34 cellular contexts compared by ENCODE assay signal in genomic region chr3:136626448-136626847, GRCh38.
A peak's percentile ranks its signal among the peaks of the same experiment; 100 is the strongest.
DNase-seq lines count a peak whose midpoint lies in the region; ATAC-seq and TF ChIP-seq lines count a peak whose summit lies in the region.
"Had no signal": no experiment of that assay in that cellular context is flagged by ENCODE, and none has a peak within 500 bp of the region (broad histone marks: within the 10 kb centered on the region; RNA-seq: fewer than 3 reads in every experiment).

No MANE protein-coding gene starts in this region.

- no peaks in the 10 kb centered on the region for H3K27me3 Mint-ChIP-seq in Calu3 (ENCODE audit: unreplicated experiment)
- no peaks in the 10 kb centered on the region for H3K27me3 Mint-ChIP-seq in naive thymus-derived CD4-positive, alpha-beta T cell
- no peaks in the 10 kb centered on the region for H3K27me3 Mint-ChIP-seq in stimulated activated naive B cell treated with anti-CD40 and anti-IgM and Interleukin-4, amounts not matched to agents 10 μg/mL and 1 μg/mL and 100 μg/mL, for 72 hours
- H3K27me3 Mint-ChIP-seq: activated CD4-positive, alpha-beta T cell treated with anti-CD3 and anti-CD28 coated beads for 36 hours; activated naive CD8-positive, alpha-beta T cell treated with anti-CD3 and anti-CD28 coated beads, Interleukin-2, amount 10 ng/mL, durations not matched to agents 7 days and 5 days; CD4-positive, alpha-beta T cell; central memory CD8-positive, alpha-beta T cell; naive thymus-derived CD8-positive, alpha-beta T cell had no signal

- no peaks in the 10 kb centered on the region for H3K4me1 ChIP-seq in colonic mucosa
- H3K4me1 ChIP-seq in naive thymus-derived CD4-positive, alpha-beta T cell (ENCODE audit: control insufficient read depth in 2 of 2, insufficient read depth in 2 of 2, low read length in 2 of 2): no peaks in the 10 kb centered on the region
- H3K4me1 ChIP-seq in smooth muscle cell (ENCODE audit: low read depth): no peaks in the 10 kb centered on the region

- H3K27ac Mint-ChIP-seq in Calu3 (ENCODE audit: unreplicated experiment): peak overlapping the region; percentile 66
- no peak overlapping the region for H3K27ac Mint-ChIP-seq in naive thymus-derived CD4-positive, alpha-beta T cell
- no peak overlapping the region for H3K27ac Mint-ChIP-seq in stimulated activated naive B cell treated with anti-CD40 and anti-IgM and Interleukin-4, amounts not matched to agents 10 μg/mL and 1 μg/mL and 100 μg/mL, for 72 hours
- H3K27ac Mint-ChIP-seq: activated CD4-positive, alpha-beta T cell treated with anti-CD3 and anti-CD28 coated beads for 36 hours; activated naive CD8-positive, alpha-beta T cell treated with anti-CD3 and anti-CD28 coated beads, Interleukin-2, amount 10 ng/mL, durations not matched to agents 7 days and 5 days; CD4-positive, alpha-beta T cell; naive thymus-derived CD8-positive, alpha-beta T cell had no signal

- peaks cover 20% of the 10 kb centered on the region for H3K36me3 Mint-ChIP-seq in Calu3 (ENCODE audit: insufficient read depth, unreplicated experiment)
- peaks cover 8 to 61% (median 43%) of the 10 kb centered on the region in 5 donors for H3K36me3 Mint-ChIP-seq in naive thymus-derived CD4-positive, alpha-beta T cell
- H3K36me3 Mint-ChIP-seq in stimulated activated naive B cell treated with anti-CD40 and anti-IgM and Interleukin-4, amounts not matched to agents 10 μg/mL and 1 μg/mL and 100 μg/mL, for 72 hours: peaks cover 24 to 48% of the 10 kb centered on the region in 2 donors

- no peak for DNase-seq in Calu3
- peak; percentile 13 for DNase-seq in NCI-H526 treated with DMSO at 0.1 percent for 48 hours (lab: John Stamatoyannopoulos, UW)
- no peak for DNase-seq in colonic mucosa
- DNase-seq in naive thymus-derived CD4-positive, alpha-beta T cell: no peak
- DNase-seq in smooth muscle cell (lab: John Stamatoyannopoulos, UW; ENCODE audit: unreplicated experiment): no peak
- no peak for DNase-seq in stimulated activated naive B cell treated with anti-CD40 and anti-IgM and Interleukin-4, amounts not matched to agents 10 μg/mL and 1 μg/mL and 100 μg/mL, for 72 hours
- no peak for DNase-seq in Right ventricle myocardium superior
- DNase-seq: activated CD4-positive, alpha-beta T cell treated with anti-CD3 and anti-CD28 coated beads for 36 hours; activated effector memory CD4-positive, alpha-beta T cell treated with anti-CD3 and anti-CD28 coated beads, Interleukin-2, amount 50 U/mL, for 16 hours; activated naive CD8-positive, alpha-beta T cell treated with anti-CD3 and anti-CD28 coated beads, Interleukin-2, amount 10 ng/mL, durations not matched to agents 7 days and 5 days; CD4-positive, alpha-beta T cell; DMS 273 treated with DMSO at 0.1 percent for 48 hours; heart right ventricle; Karpas-422; naive thymus-derived CD8-positive, alpha-beta T cell; NCI-H1105; NCI-H2029; NCI-H345; NCI-H82; ovary; Peyer's patch; right cardiac atrium; stimulated activated CD4-positive, alpha-beta T cell treated with anti-CD3 and anti-CD28 coated beads, Interleukin-12 subunit alpha, Interleukin-12 subunit beta, amount 100 ng/mL, for 4 hours; stimulated activated CD4-positive, alpha-beta T cell treated with anti-CD3 and anti-CD28 coated beads, Interleukin-4, amount 100 ng/mL, for 24 hours; stimulated activated naive CD4-positive, alpha-beta T cell treated with Interleukin-2 at 50 U/mL for 16 hours; T-helper 1 cell had no signal

- H3K4me2 ChIP-seq in smooth muscle cell: no peak overlapping the region

- H2AFZ ChIP-seq in smooth muscle cell (ENCODE audit: low read depth): no peak overlapping the region

- H3K4me1 Mint-ChIP-seq in Calu3 (ENCODE audit: low read depth, unreplicated experiment): peaks cover 74% of the 10 kb centered on the region
- peaks cover 2 to 44% (median 26%) of the 10 kb centered on the region in 7 donors for H3K4me1 Mint-ChIP-seq in naive thymus-derived CD4-positive, alpha-beta T cell
- peaks cover 15 to 36% of the 10 kb centered on the region in 2 donors for H3K4me1 Mint-ChIP-seq in stimulated activated naive B cell treated with anti-CD40 and anti-IgM and Interleukin-4, amounts not matched to agents 10 μg/mL and 1 μg/mL and 100 μg/mL, for 72 hours

- POLR2A ChIA-PET in naive thymus-derived CD4-positive, alpha-beta T cell (lab: Charles Lee): no interaction called here

- 94% methylated on average over 2 of the region's 2 CpGs for WGBS in smooth muscle cell (ENCODE audit: low lambda C conversion rate)

- H3K27ac ChIP-seq in colonic mucosa (peak overlapping the region; percentile 29), smooth muscle cell (ENCODE audit: low read depth) (no peak overlapping the region)
- H3K27ac ChIP-seq in naive thymus-derived CD4-positive, alpha-beta T cell (ENCODE audit: low read depth, low read length): no peak overlapping the region
- H3K27ac ChIP-seq: epithelial cell of prostate, foreskin keratinocyte, heart right ventricle, ovary, SJSA1, thoracic aorta, vagina had no signal

- H3K27me3 ChIP-seq in colonic mucosa (no peaks in the 10 kb centered on the region), smooth muscle cell (ENCODE audit: low read depth) (no peaks in the 10 kb centered on the region)
- no peaks in the 10 kb centered on the region for H3K27me3 ChIP-seq in naive thymus-derived CD4-positive, alpha-beta T cell (ENCODE audit: control insufficient read depth in 2 of 2, insufficient read depth in 2 of 2, low read length in 2 of 2)
- H3K27me3 ChIP-seq: foreskin keratinocyte, heart right ventricle, ovary, Peyer's patch, SJSA1, vagina had no signal

- H3K4me3 Mint-ChIP-seq in Calu3 (ENCODE audit: low read depth, unreplicated experiment): peak overlapping the region; percentile 22
- H3K4me3 Mint-ChIP-seq in naive thymus-derived CD4-positive, alpha-beta T cell: no peak overlapping the region
- no peak overlapping the region for H3K4me3 Mint-ChIP-seq in stimulated activated naive B cell treated with anti-CD40 and anti-IgM and Interleukin-4, amounts not matched to agents 10 μg/mL and 1 μg/mL and 100 μg/mL, for 72 hours
- H3K4me3 Mint-ChIP-seq: activated CD4-positive, alpha-beta T cell treated with anti-CD3 and anti-CD28 coated beads for 36 hours; activated naive CD8-positive, alpha-beta T cell treated with anti-CD3 and anti-CD28 coated beads, Interleukin-2, amount 10 ng/mL, durations not matched to agents 7 days and 5 days; CD4-positive, alpha-beta T cell; central memory CD8-positive, alpha-beta T cell; naive thymus-derived CD8-positive, alpha-beta T cell had no signal

- TF ChIP-seq CTCF in Calu3 (IDR thresholded peaks at IDR 0.05; ENCODE audit: unreplicated experiment): no peak
- no peak for TF ChIP-seq CTCF in colonic mucosa (IDR thresholded peaks at IDR 0.05)
- no peak for TF ChIP-seq CTCF in smooth muscle cell (IDR thresholded peaks at IDR 0.05; ENCODE audit: borderline replicate concordance, insufficient read depth, poor library complexity, severe bottlenecking)

- H3K36me3 ChIP-seq in colonic mucosa: no peaks in the 10 kb centered on the region
- H3K36me3 ChIP-seq in naive thymus-derived CD4-positive, alpha-beta T cell (ENCODE audit: control insufficient read depth in 2 of 3, insufficient read depth in 3 of 3, low read length in 3 of 3): peaks cover 0 to 19% (median 0%) of the 10 kb centered on the region in 3 experiments
- peaks cover 3% of the 10 kb centered on the region for H3K36me3 ChIP-seq in smooth muscle cell (ENCODE audit: low read depth)
- H3K36me3 ChIP-seq: ovary, Peyer's patch, thoracic aorta, vagina had no signal

- H3K9ac ChIP-seq in colonic mucosa (ENCODE audit: low read depth in 2 of 2, low read length in 2 of 2) (no peak overlapping the region), smooth muscle cell (ENCODE audit: low read depth) (no peak overlapping the region)

- peaks cover 48% of the 10 kb centered on the region for H4K20me1 ChIP-seq in smooth muscle cell (ENCODE audit: low read depth)

- CTCF ChIA-PET in Calu3 (lab: Charles Lee): no interaction called here
- CTCF ChIA-PET in naive thymus-derived CD4-positive, alpha-beta T cell (lab: Charles Lee): interaction anchor here (0.7 kb wide), 1 partner anchor 110 kb away, joined by 3 read pairs; no protein-coding TSS in a partner anchor

- no peak overlapping the region for H3K4me3 ChIP-seq in colonic mucosa
- H3K4me3 ChIP-seq in naive thymus-derived CD4-positive, alpha-beta T cell (ENCODE audit: low read length): no peak overlapping the region
- no peak overlapping the region for H3K4me3 ChIP-seq in smooth muscle cell
- H3K4me3 ChIP-seq: heart right ventricle, ovary, Peyer's patch, SJSA1, thoracic aorta, vagina had no signal

- H3K79me2 ChIP-seq in smooth muscle cell (ENCODE audit: low read depth): peaks cover 59% of the 10 kb centered on the region

- no peaks in the 10 kb centered on the region for H3K9me3 ChIP-seq in colonic mucosa
- H3K9me3 ChIP-seq in naive thymus-derived CD4-positive, alpha-beta T cell (ENCODE audit: control insufficient read depth in 2 of 3, low read length in 3 of 3): no peaks in the 10 kb centered on the region
- no peaks in the 10 kb centered on the region for H3K9me3 ChIP-seq in smooth muscle cell (replicated peaks; ENCODE audit: low read depth)
- H3K9me3 ChIP-seq: heart right ventricle, ovary, Peyer's patch, SJSA1, thoracic aorta, vagina had no signal

- ATAC-seq in naive thymus-derived CD4-positive, alpha-beta T cell: peak; percentile 60
- ATAC-seq in stimulated activated naive B cell treated with anti-CD40 and anti-IgM and Interleukin-4, amounts not matched to agents 10 μg/mL and 1 μg/mL and 100 μg/mL, for 72 hours (replicated peaks): no peak
- no peak for ATAC-seq in Right ventricle myocardium superior (ENCODE audit: poor library complexity)
- ATAC-seq in HG02759 (IDR thresholded peaks at IDR 0.05; ENCODE audit: unreplicated experiment): no peak
- ATAC-seq: activated CD4-positive, alpha-beta T cell treated with anti-CD3 and anti-CD28 coated beads for 36 hours; foreskin keratinocyte; heart right ventricle; left lobe of liver; naive thymus-derived CD8-positive, alpha-beta T cell; right cardiac atrium had no signal

- H3F3A ChIP-seq in smooth muscle cell (ENCODE audit: low read depth): no peaks in the 10 kb centered on the region

- BruUV-seq in Calu3 (replicated peaks; lab: Mats Ljungman, UMichigan): no TSS peak

- intact Hi-C loops in Calu3 (cut with micrococcal nuclease; ENCODE audit: unreplicated experiment): loop anchor here (5.0 to 10.0 kb wide), 2 partner anchors 106 to 442 kb away; no protein-coding TSS in a partner anchor
- intact Hi-C loops in colonic mucosa (cut with DNase I): no loop called here
- intact Hi-C loops in naive thymus-derived CD4-positive, alpha-beta T cell (cut with micrococcal nuclease): loop anchor here in 1 of 2 donors (5.0 to 10.0 kb wide), 2 partner anchors 126 to 552 kb away; partner anchors contain the start of gene STAG1
- intact Hi-C loops in Right ventricle myocardium superior (cut with DNase I): no loop called here

- peaks cover 9% of the 10 kb centered on the region for H3K9me3 Mint-ChIP-seq in Calu3 (ENCODE audit: low read depth, unreplicated experiment)
- H3K9me3 Mint-ChIP-seq in naive thymus-derived CD4-positive, alpha-beta T cell: peaks cover 0 to 11% (median 0%) of the 10 kb centered on the region in 11 donors
- peaks cover 7 to 10% of the 10 kb centered on the region in 2 donors for H3K9me3 Mint-ChIP-seq in stimulated activated naive B cell treated with anti-CD40 and anti-IgM and Interleukin-4, amounts not matched to agents 10 μg/mL and 1 μg/mL and 100 μg/mL, for 72 hours
